In genomic region chr17:20010099-20010863, GRCh38 we compare ENCODE assay signal across 1 cellular context.
TF ChIP-seq lines count a peak whose summit lies in the region.

No MANE protein-coding gene starts in this region.

TF ChIP-seq in GM23338, 12 proteins besides CTCF, POLR2A, EP300 and RAD21:
- no peak for TF ChIP-seq ZNF462 (CRISPR knock-in tag; IDR thresholded peaks at IDR 0.05)
- TF ChIP-seq ZNF114 (CRISPR knock-in tag; IDR thresholded peaks at IDR 0.05), result no peak
- no peak for TF ChIP-seq ETS1 (IDR thresholded peaks at IDR 0.05)
